Comparison of ENCODE assay signal across 1 cellular context in the genomic region with DNA sequence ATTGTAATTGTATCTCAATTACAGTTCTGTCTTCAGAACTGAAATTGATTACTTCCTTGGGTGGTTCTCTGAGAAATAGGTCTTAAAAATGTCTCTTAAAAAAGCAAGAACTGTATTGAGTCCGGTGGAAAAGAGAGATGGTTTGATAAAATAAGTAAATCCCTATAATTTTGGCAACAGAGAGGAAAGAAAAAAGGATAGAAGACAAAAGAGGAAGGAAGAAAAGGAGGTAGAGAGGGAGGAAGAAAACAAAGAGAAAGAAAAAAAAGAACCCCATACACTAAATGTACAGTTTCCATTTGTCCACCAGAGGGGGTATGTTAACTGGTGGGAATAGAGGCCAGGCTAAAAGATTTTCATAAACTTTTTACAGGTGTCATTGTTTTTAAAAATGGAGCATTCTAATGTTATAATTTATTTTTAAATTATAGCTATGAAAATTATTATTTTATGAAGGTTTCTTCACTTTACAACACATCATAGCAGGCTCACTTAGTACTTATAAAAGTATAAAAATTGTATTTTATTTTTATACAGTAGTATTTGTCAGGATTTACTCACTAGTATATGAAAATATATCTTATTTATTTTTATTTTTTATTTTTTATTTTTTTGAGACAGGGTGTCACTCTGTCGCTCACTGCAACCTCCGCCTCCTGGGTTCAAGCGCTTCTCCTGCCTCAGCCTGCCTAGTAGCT.
TF ChIP-seq lines count a peak whose summit lies in the region.

No MANE protein-coding gene starts in this region.

TF ChIP-seq in HepG2, 621 proteins besides CTCF, POLR2A, EP300 and RAD21 (continued from another document):
- TF ChIP-seq, protein P1, sequence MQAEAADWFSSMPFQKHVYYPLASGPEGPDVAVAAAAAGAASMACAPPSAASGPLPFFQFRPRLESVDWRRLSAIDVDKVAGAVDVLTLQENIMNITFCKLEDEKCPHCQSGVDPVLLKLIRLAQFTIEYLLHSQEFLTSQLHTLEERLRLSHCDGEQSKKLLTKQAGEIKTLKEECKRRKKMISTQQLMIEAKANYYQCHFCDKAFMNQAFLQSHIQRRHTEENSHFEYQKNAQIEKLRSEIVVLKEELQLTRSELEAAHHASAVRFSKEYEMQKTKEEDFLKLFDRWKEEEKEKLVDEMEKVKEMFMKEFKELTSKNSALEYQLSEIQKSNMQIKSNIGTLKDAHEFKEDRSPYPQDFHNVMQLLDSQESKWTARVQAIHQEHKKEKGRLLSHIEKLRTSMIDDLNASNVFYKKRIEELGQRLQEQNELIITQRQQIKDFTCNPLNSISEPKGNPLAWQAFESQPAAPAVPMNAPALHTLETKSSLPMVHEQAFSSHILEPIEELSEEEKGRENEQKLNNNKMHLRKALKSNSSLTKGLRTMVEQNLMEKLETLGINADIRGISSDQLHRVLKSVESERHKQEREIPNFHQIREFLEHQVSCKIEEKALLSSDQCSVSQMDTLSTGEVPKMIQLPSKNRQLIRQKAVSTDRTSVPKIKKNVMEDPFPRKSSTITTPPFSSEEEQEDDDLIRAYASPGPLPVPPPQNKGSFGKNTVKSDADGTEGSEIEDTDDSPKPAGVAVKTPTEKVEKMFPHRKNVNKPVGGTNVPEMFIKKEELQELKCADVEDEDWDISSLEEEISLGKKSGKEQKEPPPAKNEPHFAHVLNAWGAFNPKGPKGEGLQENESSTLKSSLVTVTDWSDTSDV (CRISPR knock-in tag; IDR thresholded peaks at IDR 0.05) = no peak
- no peak for TF ChIP-seq KDM3A (CRISPR knock-in tag; IDR thresholded peaks at IDR 0.05; ENCODE audit: low read depth)
- no peak for TF ChIP-seq ZNF225 (CRISPR knock-in tag; IDR thresholded peaks at IDR 0.05)
- TF ChIP-seq ZBTB7B (CRISPR knock-in tag; IDR thresholded peaks at IDR 0.05) = no peak
- no peak for TF ChIP-seq ZNF292 (CRISPR knock-in tag; IDR thresholded peaks at IDR 0.05; ENCODE audit: borderline replicate concordance, low read depth)
- TF ChIP-seq ZSCAN12 (CRISPR knock-in tag; IDR thresholded peaks at IDR 0.05) = no peak
- TF ChIP-seq SMC3 (IDR thresholded peaks at IDR 0.05; ENCODE audit: low read length) = peak; percentile 65
- peak; percentile 44 for TF ChIP-seq STAG1 (CRISPR knock-in tag; IDR thresholded peaks at IDR 0.05)
- TF ChIP-seq NCOA5 (CRISPR knock-in tag; IDR thresholded peaks at IDR 0.05) = no peak
- no peak for TF ChIP-seq RCOR2 (CRISPR knock-in tag; IDR thresholded peaks at IDR 0.05)
- TF ChIP-seq ZNF552 (CRISPR knock-in tag; IDR thresholded peaks at IDR 0.05; ENCODE audit: borderline replicate concordance) = no peak
